ENCODE assay signal across 8 cellular contexts in genomic region chr20:43457640-43458421, GRCh38. TPM values are rescaled to one million over a fixed set of nuclear protein-coding genes. Genes with fewer than 3 reads are reported as not detected.
DNase-seq lines count a peak whose midpoint lies in the region; ATAC-seq and TF ChIP-seq lines count a peak whose summit lies in the region.

TSS of gene SRSF6 (plus strand) at chr20:43457896. CDS start at chr20:43458034, 138 bp downstream.

- peak within 1 kb of the TSS; percentile 87 for H3K4me2 ChIP-seq in PC-3 (ENCODE audit: low read length)

- H2AFZ ChIP-seq in PC-3 (ENCODE audit: low read length): peak within 1 kb of the TSS; percentile 97

- H3K79me2 ChIP-seq in PC-3 (ENCODE audit: low read length): peaks cover 51% of the 10 kb centered on the region

- H3K36me3 Mint-ChIP-seq in activated T-cell treated with anti-CD3 and anti-CD28 coated beads, Interleukin-2, amount 50 U/mL, for 24 hours (ENCODE audit: low read depth): peaks cover 56% of the 10 kb centered on the region

- H3K9ac ChIP-seq in PC-3 (ENCODE audit: low read length): peak within 1 kb of the TSS; percentile 100

- H3K27ac ChIP-seq in PC-3 (ENCODE audit: low read length): peak within 1 kb of the TSS; percentile 89
- peak within 1 kb of the TSS; percentile 99 to 100 for H3K27ac ChIP-seq in esophagus (ENCODE audit: low read depth in 2 of 2, low read length in 1 of 2)
- H3K27ac ChIP-seq in muscle layer of duodenum (ENCODE audit: low read length): peak within 1 kb of the TSS; percentile 98

- peaks cover 5% of the 10 kb centered on the region for H3F3A ChIP-seq in PC-3 (ENCODE audit: low read length, unreplicated experiment)

- BruUV-seq in PC-3 (replicated peaks; lab: Mats Ljungman, UMichigan): no TSS peak

- peak within 1 kb of the TSS; percentile 100 for H3K27ac Mint-ChIP-seq in activated T-cell treated with anti-CD3 and anti-CD28 coated beads, Interleukin-2, amount 50 U/mL, for 24 hours

- H3K27me3 Mint-ChIP-seq in activated T-cell treated with anti-CD3 and anti-CD28 coated beads, Interleukin-2, amount 50 U/mL, for 24 hours: peaks cover 13% of the 10 kb centered on the region

- H3K9me3 ChIP-seq in PC-3 (ENCODE audit: low read length) (no peaks in the 10 kb centered on the region), esophagus (ENCODE audit: control insufficient read depth in 2 of 2, insufficient read depth in 1 of 2, low read depth in 1 of 2, low read length in 1 of 2) (peaks cover 0 to 4% of the 10 kb centered on the region in 2 donors), muscle layer of duodenum (ENCODE audit: control insufficient read depth in 1 of 2, low read length in 2 of 2) (no peaks in the 10 kb centered on the region)

- peak within 1 kb of the TSS; percentile 93 for H3K4me3 Mint-ChIP-seq in activated T-cell treated with anti-CD3 and anti-CD28 coated beads, Interleukin-2, amount 50 U/mL, for 24 hours

- peak; percentile 88 for ATAC-seq in GM21528 (IDR thresholded peaks at IDR 0.05; ENCODE audit: low FRiP score, unreplicated experiment)
- ATAC-seq in PC-3: peak; percentile 90

- DNase-seq in DMS153 (lab: John Stamatoyannopoulos, UW): peak; percentile 83
- DNase-seq in HuH-7.5 (ENCODE audit: low spot score): peak; percentile 89
- DNase-seq in PC-3: peak; percentile 92
- DNase-seq in activated T-cell treated with anti-CD3 and anti-CD28 coated beads, Interleukin-2, amount 50 U/mL, for 24 hours: peak; percentile 98
- DNase-seq in stimulated activated CD8-positive, alpha-beta memory T cell treated with anti-CD3 and anti-CD28 coated beads, Interleukin-7, amount 100 ng/mL, for 24 hours (ENCODE audit: low read depth): peak; percentile 87

- H4K20me1 ChIP-seq in PC-3 (ENCODE audit: low read length): peaks cover 44% of the 10 kb centered on the region

- peaks cover 41% of the 10 kb centered on the region for H3K36me3 ChIP-seq in PC-3 (ENCODE audit: low read depth, low read length)
- peaks cover 0 to 8% of the 10 kb centered on the region in 2 donors for H3K36me3 ChIP-seq in esophagus (ENCODE audit: control insufficient read depth in 2 of 2, insufficient read depth in 2 of 2, low read length in 1 of 2)
- H3K36me3 ChIP-seq in muscle layer of duodenum (ENCODE audit: control insufficient read depth in 1 of 2, insufficient read depth in 2 of 2, low read length in 2 of 2): peaks cover 34 to 40% of the 10 kb centered on the region in 2 donors

- POLR2A ChIA-PET in PC-3 (lab: Charles Lee; ENCODE audit: unreplicated experiment): interaction anchor here (0.6 to 1.5 kb wide), 8 partner anchors 9 to 273 kb away, joined by 3 to 18 read pairs (median 5); partner anchors contain the start of gene IFT52

- H3K27me3 ChIP-seq in PC-3 (ENCODE audit: low read length) (no peaks in the 10 kb centered on the region), esophagus (ENCODE audit: control insufficient read depth in 1 of 2, insufficient read depth in 2 of 2, low read length in 2 of 2) (no peaks in the 10 kb centered on the region), muscle layer of duodenum (ENCODE audit: low read depth, low read length) (no peaks in the 10 kb centered on the region)

- intact Hi-C loops in PC-3 (cut with micrococcal nuclease): loop anchor here (1.0 to 2.0 kb wide), 2 partner anchors 57 to 132 kb away; partner anchors contain the start of gene IFT52

- peaks cover 42% of the 10 kb centered on the region for H3K4me1 Mint-ChIP-seq in activated T-cell treated with anti-CD3 and anti-CD28 coated beads, Interleukin-2, amount 50 U/mL, for 24 hours (ENCODE audit: low read depth)

- peaks cover 9% of the 10 kb centered on the region for H3K4me1 ChIP-seq in PC-3 (ENCODE audit: insufficient read depth, low read length)
- peaks cover 0 to 3% of the 10 kb centered on the region in 2 donors for H3K4me1 ChIP-seq in esophagus (ENCODE audit: control insufficient read depth in 2 of 2, insufficient read depth in 2 of 2, low read length in 1 of 2)
- H3K4me1 ChIP-seq in muscle layer of duodenum (ENCODE audit: control insufficient read depth in 1 of 2, insufficient read depth in 2 of 2, low read length in 2 of 2): peaks cover 11 to 19% of the 10 kb centered on the region in 2 donors

- H3K9me2 ChIP-seq in PC-3 (replicated peaks; ENCODE audit: low read length): no peaks in the 10 kb centered on the region

- no peaks in the 10 kb centered on the region for H3K9me3 Mint-ChIP-seq in activated T-cell treated with anti-CD3 and anti-CD28 coated beads, Interleukin-2, amount 50 U/mL, for 24 hours

- WGBS in esophagus, 2 donors: 0% methylated on average over 95 to 101 of the region's 101 CpGs

- CTCF ChIA-PET in PC-3 (lab: Charles Lee): interaction anchor here (0.6 kb wide), 1 partner anchor 9 kb away, joined by 3 read pairs; no protein-coding TSS in a partner anchor

- H3K4me3 ChIP-seq in PC-3 (ENCODE audit: low read length) (peak within 1 kb of the TSS; percentile 99), esophagus (ENCODE audit: low read depth in 1 of 2, low read length in 2 of 2) (peak within 1 kb of the TSS; percentile 67 to 98), muscle layer of duodenum (ENCODE audit: low read depth in 1 of 2, low read length in 2 of 2) (peak within 1 kb of the TSS; percentile 87 to 89)

- no peak for TF ChIP-seq CTCF in PC-3 (conservative IDR thresholded peaks at IDR 0.05; ENCODE audit: low read depth, low read length)

RNA-seq across cellular contexts. Expression of gene SRSF6, which starts in this region (rescaled TPM):
- 75.7 and 77.3 TPM in 2 replicates for total RNA-seq in PC-3 (2014; rRNA removed)
- polyA plus RNA-seq in esophagus: 100 to 1,000 TPM in 1 of 2 donors, 10 to 100 TPM in 1; 68.9 to 106 TPM

Comparison
In these comparisons a context has a peak if more than half of its experiments do, and no peak if none do; other contexts are left out.
1. Peak in every context shown above with its lines: DNase-seq, ATAC-seq, H3K4me3 ChIP-seq and H3K27ac ChIP-seq.